29 cellular contexts compared by ENCODE assay signal in the genomic region with DNA sequence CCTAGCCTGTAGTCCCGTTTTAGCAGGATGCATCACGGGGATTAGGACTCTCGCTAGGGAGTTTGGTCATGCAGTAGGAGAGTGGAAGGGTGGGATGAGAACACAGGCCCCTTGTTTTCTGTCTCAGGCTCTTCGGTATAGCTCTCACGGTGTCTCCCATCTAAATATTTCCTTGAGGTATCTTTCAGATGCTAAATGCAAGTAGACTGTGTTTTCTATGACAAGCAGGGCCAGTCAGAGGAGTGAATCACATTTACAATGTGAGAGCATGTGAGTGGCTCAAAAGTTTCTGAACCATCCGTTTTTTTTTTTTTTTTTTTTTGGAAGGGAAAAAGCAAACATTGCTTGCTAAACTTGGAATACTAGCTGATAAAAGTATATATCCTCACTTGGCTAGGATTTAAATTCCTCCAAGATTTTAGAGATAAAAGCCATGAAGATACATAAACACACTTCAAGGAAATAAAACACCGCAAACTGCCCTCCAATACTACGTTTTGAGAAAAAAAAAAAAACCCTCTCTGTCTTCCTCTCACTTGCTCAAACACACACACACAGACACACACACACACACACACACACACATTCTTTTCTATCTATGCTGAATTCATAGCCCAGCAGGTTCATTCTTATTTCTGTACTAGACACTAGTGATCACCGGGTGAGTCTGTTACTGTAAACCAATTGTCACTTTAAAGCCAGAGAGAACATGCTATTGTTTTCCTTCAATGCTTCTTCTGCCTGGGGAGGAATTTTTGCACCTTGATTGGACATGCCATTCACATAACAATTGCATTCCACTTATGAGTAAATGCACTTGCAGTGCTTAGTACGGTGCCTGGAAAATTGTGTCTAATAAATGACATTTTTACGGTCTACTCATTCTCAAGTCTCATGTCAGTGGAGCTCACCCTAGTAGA.
DNase-seq lines count a peak whose midpoint lies in the region; ATAC-seq and TF ChIP-seq lines count a peak whose summit lies in the region.
"Had no signal": no experiment of that assay in that cellular context is flagged by ENCODE, and none has a peak within 500 bp of the region (broad histone marks: within the 10 kb centered on the region; RNA-seq: fewer than 3 reads in every experiment).

No MANE protein-coding gene starts in this region.

- peak; percentile 87 for TF ChIP-seq EP300 in neural cell (conservative IDR thresholded peaks at IDR 0.05; ENCODE audit: poor library complexity, severe bottlenecking)

- H3K27me3 ChIP-seq in A673 (replicated peaks; ENCODE audit: insufficient read depth, low read depth, low read length, poor library complexity) (no peaks in the 10 kb centered on the region), foreskin keratinocyte (no peaks in the 10 kb centered on the region), neural cell (ENCODE audit: insufficient read depth, low read depth, low read length) (no peaks in the 10 kb centered on the region), right cardiac atrium (ENCODE audit: control insufficient read depth, insufficient read depth) (no peaks in the 10 kb centered on the region)
- H3K27me3 ChIP-seq in CD8-positive, alpha-beta memory T cell (ENCODE audit: insufficient read depth, low read length, poor library complexity, severe bottlenecking) = no peaks in the 10 kb centered on the region
- H3K27me3 ChIP-seq: heart left ventricle, pancreas, suprapubic skin had no signal

- H3K27ac ChIP-seq in A673 (ENCODE audit: low read depth, low read length, poor library complexity, severe bottlenecking) (peak overlapping the region; percentile 26), foreskin keratinocyte (no peak overlapping the region), neural cell (ENCODE audit: low read length) (peak overlapping the region; percentile 78), right cardiac atrium (ENCODE audit: low read length) (no peak overlapping the region)
- no peak overlapping the region for H3K27ac ChIP-seq in CD8-positive, alpha-beta memory T cell (ENCODE audit: low read depth, low read length)
- H3K27ac ChIP-seq: A549, heart left ventricle, KMS-11, lower lobe of right lung, pancreas, suprapubic skin had no signal

- peaks cover 0 to 5% of the 10 kb centered on the region in 2 donors for H3K27me3 Mint-ChIP-seq in CD8-positive, alpha-beta memory T cell
- H3K27me3 Mint-ChIP-seq: activated CD4-positive, alpha-beta T cell treated with anti-CD3 and anti-CD28 coated beads, Interleukin-2, amount 10 ng/mL, durations not matched to agents 7 days and 5 days; activated naive CD8-positive, alpha-beta T cell treated with anti-CD3 and anti-CD28 coated beads, Interleukin-2, amount 10 ng/mL, durations not matched to agents 7 days and 5 days; CD4-positive, alpha-beta T cell; natural killer cell treated with Interleukin-12 subunit alpha and Interleukin-12 subunit beta and Interleukin-15 and Interleukin-18, amount 100 ng/mL, for 72 hours; T-cell had no signal

- H3K36me3 ChIP-seq in A673 (ENCODE audit: insufficient read depth, low read length, poor library complexity, severe bottlenecking) (no peaks in the 10 kb centered on the region), neural cell (ENCODE audit: insufficient read depth, low read length) (no peaks in the 10 kb centered on the region)
- H3K36me3 ChIP-seq in CD8-positive, alpha-beta memory T cell (ENCODE audit: insufficient read depth, low read length) = no peaks in the 10 kb centered on the region
- H3K36me3 ChIP-seq: heart left ventricle, lower lobe of right lung, pancreas, suprapubic skin had no signal

- peaks cover 27% of the 10 kb centered on the region for H3K4me1 ChIP-seq in A673 (ENCODE audit: insufficient read depth, low read length, poor library complexity, severe bottlenecking)
- no peaks in the 10 kb centered on the region for H3K4me1 ChIP-seq in foreskin keratinocyte
- no peaks in the 10 kb centered on the region for H3K4me1 ChIP-seq in right cardiac atrium (ENCODE audit: control insufficient read depth, insufficient read depth, low read length)
- no peaks in the 10 kb centered on the region for H3K4me1 ChIP-seq in CD8-positive, alpha-beta memory T cell (ENCODE audit: insufficient read depth, low read length)
- H3K4me1 ChIP-seq: A549, heart left ventricle, lower lobe of right lung, pancreas, suprapubic skin had no signal

- H2AFZ ChIP-seq in neural cell (ENCODE audit: low read depth, low read length) = no peak overlapping the region

- H3K4me1 Mint-ChIP-seq in CD8-positive, alpha-beta memory T cell = no peaks in the 10 kb centered on the region
- H3K4me1 Mint-ChIP-seq: activated CD4-positive, alpha-beta T cell treated with anti-CD3 and anti-CD28 coated beads, Interleukin-2, amount 10 ng/mL, durations not matched to agents 7 days and 5 days; activated naive CD8-positive, alpha-beta T cell treated with anti-CD3 and anti-CD28 coated beads, Interleukin-2, amount 10 ng/mL, durations not matched to agents 7 days and 5 days; T-cell had no signal

- POLR2A ChIA-PET in A673 (lab: Charles Lee; ENCODE audit: low non-redundant PET) = interaction anchor here (1.1 kb wide), 1 partner anchor 9 kb away, joined by 5 read pairs; no protein-coding TSS in a partner anchor
- POLR2A ChIA-PET in CD8-positive, alpha-beta memory T cell (lab: Charles Lee) = no interaction called here

- H4K20me1 ChIP-seq in neural cell (ENCODE audit: insufficient read depth) = no peaks in the 10 kb centered on the region

- no peak overlapping the region for H3K4me2 ChIP-seq in neural cell (ENCODE audit: low read length)
- H3K4me2 ChIP-seq: A549, KMS-11 had no signal

- TF ChIP-seq CTCF in A673 (conservative IDR thresholded peaks at IDR 0.05; ENCODE audit: low read depth, low read length) (no peak), foreskin keratinocyte (conservative IDR thresholded peaks at IDR 0.05) (no peak), neural cell (IDR thresholded peaks at IDR 0.05; ENCODE audit: poor library complexity, severe bottlenecking) (no peak)

- CTCF ChIA-PET in A673 (lab: Charles Lee) = no interaction called here
- CTCF ChIA-PET in CD8-positive, alpha-beta memory T cell (lab: Charles Lee) = no interaction called here

- no peaks in the 10 kb centered on the region for H3K9me2 ChIP-seq in neural cell (ENCODE audit: insufficient read depth, low read length)

- H3K9ac ChIP-seq in neural cell (ENCODE audit: low read length) = peak overlapping the region; percentile 44
- H3K9ac ChIP-seq: KMS-11 had no signal

- DNase-seq in A673 (ENCODE audit: low spot score) (no peak), NCI-H2227 treated with DMSO at 0.1 percent for 48 hours (lab: John Stamatoyannopoulos, UW) (peak; percentile 20), foreskin keratinocyte (peak; percentile 8 to 39), NCI-H1930 (lab: John Stamatoyannopoulos, UW) (no peak), right cardiac atrium (no peak)
- no peak for DNase-seq in CD8-positive, alpha-beta memory T cell
- DNase-seq: activated CD4-positive, alpha-beta T cell treated with anti-CD3 and anti-CD28 coated beads, Interleukin-2, amount 10 ng/mL, durations not matched to agents 7 days and 5 days; activated effector memory CD4-positive, alpha-beta T cell treated with anti-CD3 and anti-CD28 coated beads, Interleukin-2, amount 50 U/mL, for 16 hours; activated naive CD8-positive, alpha-beta T cell treated with anti-CD3 and anti-CD28 coated beads, Interleukin-2, amount 10 ng/mL, durations not matched to agents 7 days and 5 days; activated T-cell treated with anti-CD3 and anti-CD28 coated beads, Interleukin-2, amount 50 U/mL, for 1 hour; AML-193; CD4-positive, alpha-beta T cell; central memory CD4-positive, alpha-beta T cell; effector memory CD8-positive, alpha-beta T cell; EL; HCEC 1CT; heart left ventricle; lower lobe of right lung; NCI-H510A treated with DMSO at 0.1 percent for 48 hours; pancreas; small intestine; stimulated activated naive CD4-positive, alpha-beta T cell; T-cell had no signal

- intact Hi-C loops in A673 (cut with micrococcal nuclease; ENCODE audit: unreplicated experiment) (no loop called here), right cardiac atrium (cut with DNase I) (no loop called here)

- WGBS in right cardiac atrium = 50% methylated on average over 11 of the region's 11 CpGs

- H3K9me3 Mint-ChIP-seq in CD8-positive, alpha-beta memory T cell = peaks cover 0 to 5% (median 3%) of the 10 kb centered on the region in 5 donors
- H3K9me3 Mint-ChIP-seq: activated CD4-positive, alpha-beta T cell treated with anti-CD3 and anti-CD28 coated beads, Interleukin-2, amount 10 ng/mL, durations not matched to agents 7 days and 5 days; activated naive CD8-positive, alpha-beta T cell treated with anti-CD3 and anti-CD28 coated beads, Interleukin-2, amount 10 ng/mL, durations not matched to agents 7 days and 5 days had no signal

- ATAC-seq in foreskin keratinocyte (peak; percentile 57), GM21447 (IDR thresholded peaks at IDR 0.05; ENCODE audit: unreplicated experiment) (no peak), right cardiac atrium (no peak)
- ATAC-seq: A549; effector memory CD8-positive, alpha-beta T cell; heart left ventricle; lower lobe of right lung; natural killer cell treated with Interleukin-12 subunit alpha and Interleukin-12 subunit beta and Interleukin-15 and Interleukin-18, amount 100 ng/mL, for 72 hours; T-cell had no signal

- H3K9me3 ChIP-seq in A673 (ENCODE audit: low read depth, low read length, poor library complexity, severe bottlenecking) = no peaks in the 10 kb centered on the region
- H3K9me3 ChIP-seq in neural cell (ENCODE audit: low read length) = no peaks in the 10 kb centered on the region
- no peaks in the 10 kb centered on the region for H3K9me3 ChIP-seq in right cardiac atrium (ENCODE audit: control insufficient read depth, low read length)
- no peaks in the 10 kb centered on the region for H3K9me3 ChIP-seq in CD8-positive, alpha-beta memory T cell (ENCODE audit: low read length)
- H3K9me3 ChIP-seq: A549, heart left ventricle, lower lobe of right lung, pancreas, suprapubic skin had no signal

- no peak overlapping the region for H3K4me3 Mint-ChIP-seq in CD8-positive, alpha-beta memory T cell
- H3K4me3 Mint-ChIP-seq: activated CD4-positive, alpha-beta T cell treated with anti-CD3 and anti-CD28 coated beads, Interleukin-2, amount 10 ng/mL, durations not matched to agents 7 days and 5 days; activated naive CD8-positive, alpha-beta T cell treated with anti-CD3 and anti-CD28 coated beads, Interleukin-2, amount 10 ng/mL, durations not matched to agents 7 days and 5 days; CD4-positive, alpha-beta T cell; effector memory CD8-positive, alpha-beta T cell; natural killer cell treated with Interleukin-12 subunit alpha and Interleukin-12 subunit beta and Interleukin-15 and Interleukin-18, amount 100 ng/mL, for 72 hours; T-cell had no signal

- no peaks in the 10 kb centered on the region for H3K79me2 ChIP-seq in neural cell (replicated peaks; ENCODE audit: insufficient read depth, low read length)

- TF ChIP-seq RAD21 in neural cell (conservative IDR thresholded peaks at IDR 0.05) = peak; percentile 28

- peaks cover 5% of the 10 kb centered on the region for H3F3A ChIP-seq in neural cell (ENCODE audit: insufficient read depth, low read length, poor library complexity, severe bottlenecking)

- no peaks in the 10 kb centered on the region for H3K36me3 Mint-ChIP-seq in CD8-positive, alpha-beta memory T cell
- H3K36me3 Mint-ChIP-seq: activated naive CD8-positive, alpha-beta T cell treated with anti-CD3 and anti-CD28 coated beads, Interleukin-2, amount 10 ng/mL, durations not matched to agents 7 days and 5 days; natural killer cell treated with Interleukin-12 subunit alpha and Interleukin-12 subunit beta and Interleukin-15 and Interleukin-18, amount 100 ng/mL, for 72 hours; T-cell had no signal

- H3K27ac Mint-ChIP-seq in CD8-positive, alpha-beta memory T cell = no peak overlapping the region
- H3K27ac Mint-ChIP-seq: activated CD4-positive, alpha-beta T cell treated with anti-CD3 and anti-CD28 coated beads, Interleukin-2, amount 10 ng/mL, durations not matched to agents 7 days and 5 days; activated naive CD8-positive, alpha-beta T cell treated with anti-CD3 and anti-CD28 coated beads, Interleukin-2, amount 10 ng/mL, durations not matched to agents 7 days and 5 days; CD4-positive, alpha-beta T cell; effector memory CD8-positive, alpha-beta T cell; natural killer cell treated with Interleukin-12 subunit alpha and Interleukin-12 subunit beta and Interleukin-15 and Interleukin-18, amount 100 ng/mL, for 72 hours; T-cell had no signal

- no TSS peak for BruUV-seq in A673 (replicated peaks; lab: Mats Ljungman, UMichigan)

- no peak overlapping the region for H3K4me3 ChIP-seq in A673 (ENCODE audit: low read depth, low read length, poor library complexity, severe bottlenecking)
- H3K4me3 ChIP-seq in neural cell (ENCODE audit: low read length) = peak overlapping the region; percentile 21
- H3K4me3 ChIP-seq in right cardiac atrium (ENCODE audit: low read length) = no peak overlapping the region
- no peak overlapping the region for H3K4me3 ChIP-seq in CD8-positive, alpha-beta memory T cell (ENCODE audit: low read length)
- H3K4me3 ChIP-seq: A549, heart left ventricle, lower lobe of right lung, pancreas, suprapubic skin had no signal

Comparison
In these comparisons a context has a peak if more than half of its experiments do, and no peak if none do; other contexts are left out.
1. DNase-seq: peak in NCI-H2227 treated with DMSO at 0.1 percent for 48 hours (single experiment) and foreskin keratinocyte (2 of 2); none in A673 (single experiment), NCI-H1930 (0 of 2), right cardiac atrium (0 of 3) and CD8-positive, alpha-beta memory T cell (0 of 5).
2. H3K27ac ChIP-seq: peak in A673 (single experiment) and neural cell (single experiment); none in foreskin keratinocyte (single experiment), right cardiac atrium (single experiment) and CD8-positive, alpha-beta memory T cell (single experiment).